Comparison of ENCODE assay signal across 8 cellular contexts in genomic region chr6:43174263-43175112, GRCh38. TPM values are rescaled to one million over a fixed set of nuclear protein-coding genes. Genes with fewer than 3 reads are reported as not detected.
DNase-seq lines count a peak whose midpoint lies in the region; ATAC-seq, FAIRE-seq and TF ChIP-seq lines count a peak whose summit lies in the region.

No MANE protein-coding gene starts in this region.

- H3K9me3 Mint-ChIP-seq in WTC11 = no peaks in the 10 kb centered on the region

- peaks cover 31% of the 10 kb centered on the region for H3K4me1 Mint-ChIP-seq in WTC11

- peak overlapping the region; percentile 83 to 86 for H3K27ac ChIP-seq in small intestine (ENCODE audit: low read depth in 1 of 2, low read length in 1 of 2)

- H3K27me3 ChIP-seq in small intestine (ENCODE audit: control insufficient read depth in 2 of 2, insufficient read depth in 2 of 2, low read length in 2 of 2) = no peaks in the 10 kb centered on the region

- peak overlapping the region; percentile 86 for H3K27ac Mint-ChIP-seq in WTC11

- H3K27me3 Mint-ChIP-seq in WTC11 (ENCODE audit: low read depth) = peaks cover 10% of the 10 kb centered on the region

- H3K9me3 ChIP-seq in small intestine (ENCODE audit: control insufficient read depth, low read depth) = no peaks in the 10 kb centered on the region

- in situ Hi-C loops in ACHN (cut with HindIII; ENCODE audit: low pct_ligation_motif_present, low pct_unique_long_range_greater_than_20kb, low sequenced_read_pairs) = no loop called here

- H3K4me3 ChIP-seq in cardiac fibroblast (replicated peaks in 1 of 2; ENCODE audit: low read depth in 2 of 2, low read length in 2 of 2) (peak overlapping the region; percentile 52 to 90), small intestine (ENCODE audit: low read depth in 1 of 2, low read length in 2 of 2) (peak overlapping the region in 1 of 2 donors; percentile 54)

- peaks cover 36% of the 10 kb centered on the region for H3K36me3 Mint-ChIP-seq in WTC11

- FAIRE-seq in small intestine (lab: Jason Lieb, UNC) = no peak

- H3K36me3 ChIP-seq in small intestine (ENCODE audit: control insufficient read depth in 2 of 2, insufficient read depth in 2 of 2, low read length in 2 of 2) = peaks cover 8 to 10% of the 10 kb centered on the region in 2 donors

- CTCF ChIA-PET in WTC11 (lab: Charles Lee) = interaction anchor here (0.6 to 2.2 kb wide), 15 partner anchors 31 to 263 kb away, joined by 3 to 16 read pairs (median 3); partner anchors contain the start of genes CNPY3, CRIP3, DNPH1 and KLHDC3

- POLR2A ChIA-PET in WTC11 (lab: Charles Lee) = interaction anchor here (0.6 to 2.8 kb wide), 9 partner anchors 9 to 245 kb away, joined by 3 to 8 read pairs (median 4); partner anchors contain the start of genes CNPY3, DNPH1, KLC4 and MRPL2

- H3K4me1 ChIP-seq in small intestine (ENCODE audit: control insufficient read depth in 2 of 2, insufficient read depth in 1 of 2, low read depth in 1 of 2, low read length in 1 of 2) = peaks cover 5 to 7% of the 10 kb centered on the region in 2 donors

- ATAC-seq in GM18907 (IDR thresholded peaks at IDR 0.05; ENCODE audit: unreplicated experiment) = peak; percentile 70
- peak; percentile 47 for ATAC-seq in HG03139 (IDR thresholded peaks at IDR 0.05; ENCODE audit: unreplicated experiment)
- ATAC-seq in WTC11 = peak; percentile 70

- peak overlapping the region; percentile 94 for H3K4me3 Mint-ChIP-seq in WTC11

- WGBS in small intestine, 3 donors = 0 to 2% (median 1%) methylated on average over 23 to 32 of the region's 32 CpGs

- TF ChIP-seq CTCF in WTC11 (IDR thresholded peaks at IDR 0.05) (no peak), cardiac fibroblast (IDR thresholded peaks at IDR 0.05; ENCODE audit: low read depth, low read length) (peak; percentile 16)

- DNase-seq in ACHN = peak; percentile 98
- DNase-seq in NCI-H2196 treated with DMSO at 0.1 percent for 48 hours (lab: John Stamatoyannopoulos, UW; ENCODE audit: unreplicated experiment) = peak; percentile 98
- peak; percentile 97 for DNase-seq in WTC11 (ENCODE audit: low spot score)
- peak; percentile 99 for DNase-seq in cardiac fibroblast (ENCODE audit: low read depth in 2 of 2)
- DNase-seq in iPS-NIHi7 (ENCODE audit: extremely low spot score) = peak; percentile 99
- peak; percentile 100 for DNase-seq in small intestine

TF ChIP-seq in WTC11, 78 proteins besides CTCF, POLR2A, EP300 and RAD21 (continues in another document):
- TF ChIP-seq ERG (CRISPR knock-in tag; IDR thresholded peaks at IDR 0.05) = no peak; the same call in 1 of the 2 replicates
- TF ChIP-seq TP53 (CRISPR knock-in tag; IDR thresholded peaks at IDR 0.05) = no peak
- TF ChIP-seq ARID4B (CRISPR knock-in tag; IDR thresholded peaks at IDR 0.05; ENCODE audit: borderline replicate concordance) = no peak
- TF ChIP-seq, protein P1, sequence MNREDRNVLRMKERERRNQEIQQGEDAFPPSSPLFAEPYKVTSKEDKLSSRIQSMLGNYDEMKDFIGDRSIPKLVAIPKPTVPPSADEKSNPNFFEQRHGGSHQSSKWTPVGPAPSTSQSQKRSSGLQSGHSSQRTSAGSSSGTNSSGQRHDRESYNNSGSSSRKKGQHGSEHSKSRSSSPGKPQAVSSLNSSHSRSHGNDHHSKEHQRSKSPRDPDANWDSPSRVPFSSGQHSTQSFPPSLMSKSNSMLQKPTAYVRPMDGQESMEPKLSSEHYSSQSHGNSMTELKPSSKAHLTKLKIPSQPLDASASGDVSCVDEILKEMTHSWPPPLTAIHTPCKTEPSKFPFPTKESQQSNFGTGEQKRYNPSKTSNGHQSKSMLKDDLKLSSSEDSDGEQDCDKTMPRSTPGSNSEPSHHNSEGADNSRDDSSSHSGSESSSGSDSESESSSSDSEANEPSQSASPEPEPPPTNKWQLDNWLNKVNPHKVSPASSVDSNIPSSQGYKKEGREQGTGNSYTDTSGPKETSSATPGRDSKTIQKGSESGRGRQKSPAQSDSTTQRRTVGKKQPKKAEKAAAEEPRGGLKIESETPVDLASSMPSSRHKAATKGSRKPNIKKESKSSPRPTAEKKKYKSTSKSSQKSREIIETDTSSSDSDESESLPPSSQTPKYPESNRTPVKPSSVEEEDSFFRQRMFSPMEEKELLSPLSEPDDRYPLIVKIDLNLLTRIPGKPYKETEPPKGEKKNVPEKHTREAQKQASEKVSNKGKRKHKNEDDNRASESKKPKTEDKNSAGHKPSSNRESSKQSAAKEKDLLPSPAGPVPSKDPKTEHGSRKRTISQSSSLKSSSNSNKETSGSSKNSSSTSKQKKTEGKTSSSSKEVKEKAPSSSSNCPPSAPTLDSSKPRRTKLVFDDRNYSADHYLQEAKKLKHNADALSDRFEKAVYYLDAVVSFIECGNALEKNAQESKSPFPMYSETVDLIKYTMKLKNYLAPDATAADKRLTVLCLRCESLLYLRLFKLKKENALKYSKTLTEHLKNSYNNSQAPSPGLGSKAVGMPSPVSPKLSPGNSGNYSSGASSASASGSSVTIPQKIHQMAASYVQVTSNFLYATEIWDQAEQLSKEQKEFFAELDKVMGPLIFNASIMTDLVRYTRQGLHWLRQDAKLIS (CRISPR knock-in tag; IDR thresholded peaks at IDR 0.05; ENCODE audit: borderline replicate concordance) = no peak
- no peak for TF ChIP-seq CREM (CRISPR knock-in tag; IDR thresholded peaks at IDR 0.05)
- no peak for TF ChIP-seq FOXJ3 (CRISPR knock-in tag; IDR thresholded peaks at IDR 0.05; ENCODE audit: borderline replicate concordance)

RNA-seq across cellular contexts. Expression of gene SRF, which starts 3.4 kb away (rescaled TPM):
- total RNA-seq in WTC11 (2021) = 43.9 to 46.2 TPM (median 45.3 TPM) in 3 replicates
- polyA plus RNA-seq in small intestine = 10 to 100 TPM in 2 of 3 donors, 1 to 10 TPM in 1; 8.9 to 24.0 (median 10.8) TPM

RNA-seq across cellular contexts. Expression of gene CUL9, which starts 7.5 kb away (rescaled TPM):
- total RNA-seq in WTC11 (2021) = 15.2 to 20.5 TPM (median 19.2 TPM) in 3 replicates
- 10 to 100 TPM; 22.2 to 86.2 (median 66.0) TPM for polyA plus RNA-seq in small intestine

RNA-seq across cellular contexts. Expression of gene DNPH1, which starts 54.8 kb away (rescaled TPM):
- total RNA-seq in WTC11 (2021) = 48.4 to 56.4 TPM (median 55.4 TPM) in 3 replicates
- 100 to 1,000 TPM; 313 to 370 (median 340) TPM for polyA plus RNA-seq in small intestine
